1 cellular context compared by ENCODE assay signal in genomic region chr16:17251496-17251895, GRCh38.
TF ChIP-seq lines count a peak whose summit lies in the region.

No MANE protein-coding gene starts in this region.

TF ChIP-seq in HCT116, 20 proteins besides CTCF, POLR2A, EP300 and RAD21 (continued from another document):
- TF ChIP-seq MAX (IDR thresholded peaks at IDR 0.05): no peak
- TF ChIP-seq TCF7L2 (IDR thresholded peaks at IDR 0.05; ENCODE audit: borderline replicate concordance, extremely low read depth, insufficient read depth, insufficient read length): no peak
- TF ChIP-seq ZNF274 (IDR thresholded peaks at IDR 0.05; ENCODE audit: low read depth, low read length): no peak
- no peak for TF ChIP-seq ZFX (IDR thresholded peaks at IDR 0.05)
- no peak for TF ChIP-seq YY1 (IDR thresholded peaks at IDR 0.05; ENCODE audit: extremely low read depth, insufficient replicate concordance, low read depth, low read length)
- no peak for TF ChIP-seq SRF (IDR thresholded peaks at IDR 0.05; ENCODE audit: low read depth)
- TF ChIP-seq EZH2phosphoT487 (IDR thresholded peaks at IDR 0.05; ENCODE audit: borderline replicate concordance): no peak
- no peak for TF ChIP-seq REST (IDR thresholded peaks at IDR 0.05; ENCODE audit: low read depth)
- no peak for TF ChIP-seq ZBTB33 (IDR thresholded peaks at IDR 0.05; ENCODE audit: extremely low read depth, insufficient replicate concordance, low read length)
- no peak for TF ChIP-seq SP1 (IDR thresholded peaks at IDR 0.05; ENCODE audit: low read depth)
TF ChIP-seq in HCT116: peak in this region for 0.
